34 cellular contexts compared by ENCODE assay signal in genomic region chr5:75116836-75117235, GRCh38.
"Had no signal": no experiment of that assay in that cellular context is flagged by ENCODE, and none has a peak within 500 bp of the region (broad histone marks: within the 10 kb centered on the region; RNA-seq: fewer than 3 reads in every experiment).

No MANE protein-coding gene starts in this region.

- H3K36me3 ChIP-seq: adrenal gland, ascending aorta, brain microvascular endothelial cell, breast epithelium, cardiac muscle cell had no signal

- H3K4me1 ChIP-seq: adrenal gland, ascending aorta, body of pancreas, breast epithelium had no signal

- ATAC-seq: activated naive CD4-positive, alpha-beta T cell treated with anti-CD3 and anti-CD28 coated beads, Interleukin-2, amount 50 U/mL, for 72 hours; activated naive CD8-positive, alpha-beta T cell treated with anti-CD3 and anti-CD28 coated beads, Interleukin-2, amount 50 U/mL, for 24 hours; activated T-cell treated with anti-CD3 and anti-CD28 coated beads, Interleukin-2, amount 50 U/mL, for 4 hours; activated T-cell treated with anti-CD3 and anti-CD28 coated beads, Interleukin-2, amount 50 U/mL, for 72 hours; activated T-helper 17 cell treated with anti-CD3 and anti-CD28 coated beads, Interleukin-2, amount 50 U/mL, for 72 hours; body of pancreas had no signal

- H3K9me3 ChIP-seq: adrenal gland, ascending aorta, body of pancreas, breast epithelium had no signal

- FAIRE-seq: astrocyte, bronchial epithelial cell had no signal

- H3K4me3 ChIP-seq: adrenal gland, ascending aorta, body of pancreas, breast epithelium, cardiac muscle cell had no signal

- DNase-seq: activated effector memory CD4-positive, alpha-beta T cell treated with anti-CD3 and anti-CD28 coated beads, Interleukin-2, amount 50 U/mL, for 16 hours; activated effector memory CD4-positive, alpha-beta T cell treated with Interleukin-2 at 50 U/mL for 16 hours; activated gamma-delta T cell; activated gamma-delta T cell treated with Interleukin-2 at 50 U/mL for 16 hours; activated naive CD4-positive, alpha-beta T cell; activated naive CD4-positive, alpha-beta T cell treated with anti-CD3 and anti-CD28 coated beads for 36 hours; activated naive CD4-positive, alpha-beta T cell treated with anti-CD3 and anti-CD28 coated beads, Interleukin-2, amount 10 ng/mL, durations not matched to agents 7 days and 5 days; activated naive CD4-positive, alpha-beta T cell treated with anti-CD3 and anti-CD28 coated beads, Interleukin-2, amount 50 U/mL, for 16 hours; activated naive CD4-positive, alpha-beta T cell treated with Interleukin-2 at 50 U/mL for 16 hours; activated naive CD8-positive, alpha-beta T cell treated with anti-CD3 and anti-CD28 coated beads for 36 hours; activated naive CD8-positive, alpha-beta T cell treated with anti-CD3 and anti-CD28 coated beads, Interleukin-2, amount 10 ng/mL, durations not matched to agents 7 days and 5 days; activated naive CD8-positive, alpha-beta T cell treated with anti-CD3 and anti-CD28 coated beads, Interleukin-2, amount 50 U/mL, for 24 hours; activated T-cell treated with anti-CD3 and anti-CD28 coated beads, Interleukin-2, amount 50 U/mL, for 1 hour; activated T-cell treated with anti-CD3 and anti-CD28 coated beads, Interleukin-2, amount 50 U/mL, for 24 hours; activated T-cell treated with anti-CD3 and anti-CD28 coated beads, Interleukin-2, amount 50 U/mL, for 4 hours; activated T-cell treated with anti-CD3 and anti-CD28 coated beads, Interleukin-2, amount 50 U/mL, for 48 hours; activated T-cell treated with anti-CD3 and anti-CD28 coated beads, Interleukin-2, amount 50 U/mL, for 72 hours; adrenal gland; amniotic stem cell; amygdala; anterior cingulate cortex; aorta; body of pancreas; brain microvascular endothelial cell; caudate nucleus; central memory CD4-positive, alpha-beta T cell; cerebellar nuclear complex had no signal

- H3K27me3 ChIP-seq: adrenal gland, ascending aorta, body of pancreas, brain microvascular endothelial cell, breast epithelium, cardiac muscle cell had no signal

- H3K27ac ChIP-seq: adrenal gland, ascending aorta, body of pancreas, brain microvascular endothelial cell, breast epithelium, cardiac muscle cell had no signal
